Comparison of ENCODE assay signal across 10 cellular contexts in genomic region chr9:137828527-137829259, GRCh38. TPM values are rescaled to one million over a fixed set of nuclear protein-coding genes. Genes with fewer than 3 reads are reported as not detected.
DNase-seq lines count a peak whose midpoint lies in the region; ATAC-seq and TF ChIP-seq lines count a peak whose summit lies in the region.
"Had no signal": no experiment of that assay in that cellular context is flagged by ENCODE, and none has a peak within 500 bp of the region (broad histone marks: within the 10 kb centered on the region; RNA-seq: fewer than 3 reads in every experiment).

No MANE protein-coding gene starts in this region.

- in situ Hi-C loops in IMR-90 (cut with MboI; ENCODE audit: low sequenced_read_pairs) (no loop called here), astrocyte of the cerebellum (cut with HindIII; ENCODE audit: low sequenced_read_pairs) (no loop called here)

- no peak overlapping the region for H2AK5ac ChIP-seq in IMR-90 (ENCODE audit: low read depth, low read length)

- no peak for TF ChIP-seq POLR2A in IMR-90 (IDR thresholded peaks at IDR 0.05; ENCODE audit: low read depth, low read length)

- POLR2A ChIA-PET in IMR-90 (lab: Charles Lee; ENCODE audit: unreplicated experiment), result no interaction called here

- no peak for TF ChIP-seq CTCF in IMR-90 (conservative IDR thresholded peaks at IDR 0.05; ENCODE audit: low read depth, low read length)
- no peak for TF ChIP-seq CTCF in astrocyte of the cerebellum (IDR thresholded peaks at IDR 0.05; ENCODE audit: low read depth, low read length, missing control alignments)
- no peak for TF ChIP-seq CTCF in left lung (IDR thresholded peaks at IDR 0.05)

- no peak overlapping the region for H2AFZ ChIP-seq in IMR-90 (replicated peaks; ENCODE audit: low read length, poor library complexity)

- H3K27ac ChIP-seq in IMR-90 (ENCODE audit: insufficient read depth, low read length) (no peak overlapping the region), left lung (no peak overlapping the region)
- H3K27ac ChIP-seq: pancreas had no signal

- H3K56ac ChIP-seq in IMR-90 (ENCODE audit: extremely low read depth, insufficient read depth, low read length), result no peak overlapping the region

- H4K5ac ChIP-seq in IMR-90 (ENCODE audit: low read depth, low read length), result no peak overlapping the region

- 76% methylated on average over 12 of the region's 21 CpGs; no CpG with 5 or more reads in 1 of the 2 experiments for WGBS in IMR-90 (ENCODE audit: extremely low coverage in 2 of 2, insufficient read length in 1 of 2), 2 experiments

- CTCF ChIA-PET in IMR-90 (lab: Yijun Ruan, JAX), result no interaction called here

- no peak overlapping the region for H4K91ac ChIP-seq in IMR-90 (ENCODE audit: insufficient read depth, low read depth, low read length)

- H3K4me3 ChIP-seq in IMR-90 (ENCODE audit: insufficient read depth, low read depth, low read length) (no peak overlapping the region), astrocyte of the cerebellum (ENCODE audit: low read depth, low read length) (no peak overlapping the region), left lung (no peak overlapping the region)
- H3K4me3 ChIP-seq: pancreas had no signal

- H3K4me1 ChIP-seq in IMR-90 (ENCODE audit: control insufficient read depth, insufficient read depth, low read length) (no peaks in the 10 kb centered on the region; the same call in 1 of the 2 replicates), left lung (no peaks in the 10 kb centered on the region)
- H3K4me1 ChIP-seq: pancreas had no signal

- BruUV-seq in IMR-90 (replicated peaks; lab: Mats Ljungman, UMichigan), result no TSS peak

- no peak overlapping the region for H4K8ac ChIP-seq in IMR-90 (ENCODE audit: low read depth in 2 of 2, low read length in 2 of 2)

- peaks cover 18% of the 10 kb centered on the region; the same call in 1 of the 2 replicates for H4K20me1 ChIP-seq in IMR-90 (ENCODE audit: insufficient read depth, low read length)

- H3K4ac ChIP-seq in IMR-90 (ENCODE audit: low read depth, low read length), result no peak overlapping the region

- H2BK15ac ChIP-seq in IMR-90 (ENCODE audit: low read depth, low read length), result no peak overlapping the region

- H3K4me2 ChIP-seq in IMR-90 (ENCODE audit: low read depth, low read length), result no peak overlapping the region

- H3K79me1 ChIP-seq in IMR-90 (ENCODE audit: low read depth in 1 of 2, low read length in 2 of 2), result peaks cover 15 to 20% of the 10 kb centered on the region in 2 experiments; a peak in 3 of 4 replicates

- no peaks in the 10 kb centered on the region; the same call in 1 of the 2 replicates for H3K9me1 ChIP-seq in IMR-90 (ENCODE audit: insufficient read depth, low read length)

- H3K9me3 ChIP-seq in IMR-90 (ENCODE audit: control insufficient read depth, insufficient read depth, low read length) (peaks cover 3% of the 10 kb centered on the region; the same call in 1 of the 2 replicates), left lung (no peaks in the 10 kb centered on the region)
- H3K9me3 ChIP-seq: pancreas had no signal

- H2BK120ac ChIP-seq in IMR-90 (ENCODE audit: low read depth, low read length), result no peak overlapping the region

- no peak overlapping the region for H2AK9ac ChIP-seq in IMR-90 (replicated peaks; ENCODE audit: low read depth, low read length, poor library complexity)

- intact Hi-C loops in IMR-90 (cut with micrococcal nuclease), result no loop called here
- intact Hi-C loops in left lung (cut with DNase I), result no loop called here

- no peak overlapping the region for H2BK20ac ChIP-seq in IMR-90 (ENCODE audit: low read depth, low read length)

- no peak overlapping the region for H3K9ac ChIP-seq in IMR-90 (ENCODE audit: low read depth, low read length)

- H2BK5ac ChIP-seq in IMR-90 (ENCODE audit: low read depth, low read length, poor library complexity, severe bottlenecking), result no peak overlapping the region

- H3K23ac ChIP-seq in IMR-90 (ENCODE audit: low read depth, low read length), result no peak overlapping the region

- dilution Hi-C loops in IMR-90 (cut with HindIII; ENCODE audit: low sequenced_read_pairs, unreplicated experiment), result no loop called here

- no peak for TF ChIP-seq RAD21 in IMR-90 (IDR thresholded peaks at IDR 0.05; ENCODE audit: low read length)

- H3K27me3 ChIP-seq in IMR-90 (ENCODE audit: control insufficient read depth, insufficient read depth, low read length), result no peaks in the 10 kb centered on the region
- H3K27me3 ChIP-seq in left lung, result no peaks in the 10 kb centered on the region
- H3K27me3 ChIP-seq: pancreas had no signal

- H3K14ac ChIP-seq in IMR-90 (replicated peaks; ENCODE audit: low read depth, low read length), result no peak overlapping the region

- DNase-seq in NCI-H1417 (lab: John Stamatoyannopoulos, UW), result peak in 2 of 3 experiments; percentile 52 to 73
- no peak for DNase-seq in NCI-H1417 treated with DMSO at 0.1 percent for 48 hours (lab: John Stamatoyannopoulos, UW)
- DNase-seq in IMR-90, result peak; percentile 18
- peak; percentile 12 for DNase-seq in astrocyte of the cerebellum (ENCODE audit: low read depth)
- DNase-seq in left lung, result no peak
- no peak for DNase-seq in middle frontal gyrus (ENCODE audit: extremely low spot score, low spot score)
- DNase-seq in SW480 (ENCODE audit: low spot score), result no peak
- DNase-seq: effector memory CD4-positive, alpha-beta T cell; pancreas had no signal

- H3K36me3 ChIP-seq in IMR-90 (ENCODE audit: control insufficient read depth, insufficient read depth, low read length) (peaks cover 42% of the 10 kb centered on the region), left lung (peaks cover 0 to 100% of the 10 kb centered on the region in 2 donors)

- no peak overlapping the region for H3K18ac ChIP-seq in IMR-90 (ENCODE audit: low read depth, low read length)

- ATAC-seq in IMR-90 (ENCODE audit: low read depth) (peak; percentile 70; the same call in 1 of the 2 replicates), left lung (peak; percentile 51), HG03520 (IDR thresholded peaks at IDR 0.05; ENCODE audit: unreplicated experiment) (no peak)

TF ChIP-seq in IMR-90, 13 proteins besides CTCF, POLR2A, EP300 and RAD21:
- TF ChIP-seq MXI1 (IDR thresholded peaks at IDR 0.05; ENCODE audit: borderline replicate concordance, low read depth, low read length), result peak; percentile 39; the same call in 1 of the 2 replicates
- no peak for TF ChIP-seq RCOR1 (IDR thresholded peaks at IDR 0.05; ENCODE audit: insufficient replicate concordance, low read length)

RNA-seq across cellular contexts. Expression of gene CACNA1B, which starts 48.9 kb away (rescaled TPM):
- total RNA-seq in IMR-90 (2012; rRNA removed) (not detected in 2 replicates), left lung (under 1 TPM in 1 of 2 donors, not detected in 1; 0.15 TPM)
- 0.01 and 0.02 TPM in 2 replicates for polyA plus RNA-seq in IMR-90 (2012; rRNA removed)
- 0.02 and 0.03 TPM in 2 replicates for polyA plus RNA-seq in IMR-90 (2012; cell fraction: cytosol; rRNA removed)
- polyA plus RNA-seq in IMR-90 (2012; cell fraction: nucleus; rRNA removed; ENCODE audit: low replicate concordance), result 0.08 and 0.09 TPM in 2 replicates

Comparison
In these comparisons a context has a peak if more than half of its experiments do, and no peak if none do; other contexts are left out.
1. DNase-seq: peak in NCI-H1417 (2 of 3), IMR-90 (single experiment) and astrocyte of the cerebellum (single experiment); none in NCI-H1417 treated with DMSO at 0.1 percent for 48 hours (single experiment), left lung (0 of 2), middle frontal gyrus (single experiment) and SW480 (single experiment).